ENCODE assay signal across 12 cellular contexts in the genomic region with DNA sequence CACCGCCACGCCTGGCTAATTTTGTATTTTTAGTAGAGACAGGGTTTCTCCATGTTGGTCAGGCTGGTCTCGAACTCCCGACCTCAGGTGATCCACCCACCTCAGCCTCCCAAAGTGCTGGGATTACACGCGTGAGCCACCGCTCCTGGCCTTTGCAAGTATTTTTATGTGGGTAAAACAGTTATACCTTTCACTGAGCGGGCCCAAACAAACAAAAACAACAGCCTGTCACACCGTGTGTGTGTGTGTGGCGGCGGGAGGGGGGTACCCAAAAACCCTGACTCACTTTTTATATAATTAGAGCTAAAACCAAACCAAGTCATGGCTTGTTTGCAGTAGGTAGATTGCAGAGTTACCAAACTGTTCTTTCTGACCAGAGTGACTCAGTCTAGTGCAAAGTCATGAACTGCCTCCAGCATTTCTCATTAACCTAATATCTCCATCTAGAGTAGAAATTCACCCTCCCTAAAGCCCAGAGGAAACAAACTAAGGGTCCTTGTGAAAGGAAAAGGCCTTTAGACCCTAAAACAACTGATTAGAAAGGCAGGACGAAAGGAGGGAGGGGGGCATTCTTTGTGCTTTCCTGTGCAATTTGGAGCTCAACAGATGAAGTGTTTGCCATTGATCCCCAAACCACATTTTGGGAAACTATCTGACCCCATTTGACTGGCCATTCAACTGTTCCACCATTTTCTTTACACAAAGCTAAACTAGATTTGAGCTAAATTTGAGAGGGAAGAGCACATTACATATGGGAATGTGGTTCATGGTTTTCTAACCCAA.
DNase-seq lines count a peak whose midpoint lies in the region; ATAC-seq and TF ChIP-seq lines count a peak whose summit lies in the region.
"Had no signal": no experiment of that assay in that cellular context is flagged by ENCODE, and none has a peak within 500 bp of the region (broad histone marks: within the 10 kb centered on the region; RNA-seq: fewer than 3 reads in every experiment).

No MANE protein-coding gene starts in this region.

- H3K27ac ChIP-seq in RWPE1 (peak overlapping the region; percentile 78), gastrocnemius medialis (peak overlapping the region in 3 of 4 donors; percentile 69 to 86 (median 79))
- H3K27ac ChIP-seq: 22Rv1 had no signal

- H3K9me3 Mint-ChIP-seq in effector memory CD8-positive, alpha-beta T cell = no peaks in the 10 kb centered on the region

- H3K4me3 ChIP-seq in gastrocnemius medialis = no peak overlapping the region

- H3K27me3 Mint-ChIP-seq in effector memory CD8-positive, alpha-beta T cell = no peaks in the 10 kb centered on the region
- H3K27me3 Mint-ChIP-seq: naive B cell had no signal

- no peak for ATAC-seq in effector memory CD8-positive, alpha-beta T cell (replicated peaks)
- ATAC-seq in gastrocnemius medialis (peak in 1 of 2 donors; percentile 34), HG02678 (IDR thresholded peaks at IDR 0.05; ENCODE audit: unreplicated experiment) (no peak)

- no peaks in the 10 kb centered on the region for H3K36me3 ChIP-seq in gastrocnemius medialis

- H3K9me3 ChIP-seq in gastrocnemius medialis = no peaks in the 10 kb centered on the region

- no peaks in the 10 kb centered on the region for H3K27me3 ChIP-seq in gastrocnemius medialis

- peak overlapping the region; percentile 23 to 92 for H3K27ac Mint-ChIP-seq in effector memory CD8-positive, alpha-beta T cell

- in situ Hi-C loops in gastrocnemius medialis (cut with MboI; ENCODE audit: low sequenced_read_pairs in 4 of 4) = no loop called here

- DNase-seq in NK-92 treated with Interleukin-12 subunit alpha and Interleukin-12 subunit beta, amount 100 ng/mL, for 24 hours (lab: John Stamatoyannopoulos, UW) = peak; percentile 55
- DNase-seq in NK-92 (lab: John Stamatoyannopoulos, UW; ENCODE audit: unreplicated experiment) (no peak), RWPE1 (ENCODE audit: low spot score) (peak; percentile 86), gastrocnemius medialis (no peak), hepatic stellate cell (ENCODE audit: low spot score) (no peak), NCI-H2107 (lab: John Stamatoyannopoulos, UW) (no peak)
- DNase-seq in effector memory CD8-positive, alpha-beta T cell = no peak
- DNase-seq: H7, naive B cell, NCI-H524 had no signal

- POLR2A ChIA-PET in RWPE1 (lab: Yijun Ruan, JAX; ENCODE audit: low non-redundant PET) = interaction anchor here (0.7 kb wide), 1 partner anchor 1788 kb away, joined by 3 read pairs; no protein-coding TSS in a partner anchor

- H3K36me3 Mint-ChIP-seq in effector memory CD8-positive, alpha-beta T cell (ENCODE audit: insufficient read depth) = peaks cover 4% of the 10 kb centered on the region

- CTCF ChIA-PET in RWPE1 (lab: Yijun Ruan, JAX) = no interaction called here

- TF ChIP-seq CTCF in RWPE1 (conservative IDR thresholded peaks at IDR 0.05; ENCODE audit: low read depth) (no peak), gastrocnemius medialis (IDR thresholded peaks at IDR 0.05 in 4 of 5, conservative IDR thresholded peaks at IDR 0.05 in 1 of 5) (no peak)

- intact Hi-C loops in gastrocnemius medialis (cut with DNase I; ENCODE audit: low total_unique reads) = no loop called here

- H3K4me1 ChIP-seq in gastrocnemius medialis = peaks cover 40 to 68% of the 10 kb centered on the region in 2 donors

- peak overlapping the region in 1 of 2 donors; percentile 76 for H3K4me3 Mint-ChIP-seq in effector memory CD8-positive, alpha-beta T cell

- peaks cover 64 to 86% of the 10 kb centered on the region in 2 donors for H3K4me1 Mint-ChIP-seq in effector memory CD8-positive, alpha-beta T cell (ENCODE audit: low read depth in 2 of 2)

- TF ChIP-seq POLR2A in gastrocnemius medialis (IDR thresholded peaks at IDR 0.05) = no peak

Comparison
In these comparisons a context has a peak if more than half of its experiments do, and no peak if none do; other contexts are left out.
1. DNase-seq: peak in NK-92 treated with Interleukin-12 subunit alpha and Interleukin-12 subunit beta, amount 100 ng/mL, for 24 hours (single experiment) and RWPE1 (single experiment); none in NK-92 (single experiment), effector memory CD8-positive, alpha-beta T cell (0 of 3), gastrocnemius medialis (0 of 2), hepatic stellate cell (single experiment) and NCI-H2107 (single experiment).